In genomic region chr2:36559221-36559942, GRCh38 we compare ENCODE assay signal across 32 cellular contexts. TPM values are rescaled to one million over a fixed set of nuclear protein-coding genes. Genes with fewer than 3 reads are reported as not detected.
DNase-seq lines count a peak whose midpoint lies in the region; ATAC-seq, FAIRE-seq and TF ChIP-seq lines count a peak whose summit lies in the region.
"Had no signal": no experiment of that assay in that cellular context is flagged by ENCODE, and none has a peak within 500 bp of the region (broad histone marks: within the 10 kb centered on the region; RNA-seq: fewer than 3 reads in every experiment).

No MANE protein-coding gene starts in this region.

- H3K4me2 ChIP-seq in trophoblast cell (ENCODE audit: low read length) = no peak overlapping the region

- CTCF ChIA-PET in WTC11 (lab: Charles Lee) = interaction anchor here (0.5 to 1.5 kb wide), 6 partner anchors 10 to 226 kb away, joined by 3 to 5 read pairs (median 3); partner anchors contain the start of gene CRIM1

- H3K4me1 ChIP-seq in trophoblast cell (ENCODE audit: control insufficient read depth in 1 of 2, insufficient read depth in 2 of 2, low read length in 2 of 2) = peaks cover 11 to 17% of the 10 kb centered on the region in 2 experiments

- H3K36me3 Mint-ChIP-seq in WTC11 = peaks cover 4% of the 10 kb centered on the region

- no peak overlapping the region for H3K23ac ChIP-seq in trophoblast cell (ENCODE audit: low read length)

- no peak overlapping the region for H3K4me3 ChIP-seq in trophoblast cell (ENCODE audit: low read depth, low read length)
- H3K4me3 ChIP-seq: cardiac muscle cell, coronary artery, esophagus squamous epithelium, HAP-1, heart right ventricle, lower lobe of right lung had no signal

- no peak overlapping the region for H3K4me3 Mint-ChIP-seq in WTC11
- H3K4me3 Mint-ChIP-seq: activated CD4-positive, alpha-beta memory T cell treated with anti-CD3 and anti-CD28 coated beads, Interleukin-2, amount 10 ng/mL, durations not matched to agents 7 days and 5 days; activated naive CD8-positive, alpha-beta T cell; activated T-helper 17 cell treated with anti-CD3 and anti-CD28 coated beads, Interleukin-2, amount 50 U/mL, for 72 hours; CD14-positive monocyte; neural crest cell; T-cell; type B pancreatic cell had no signal

- DNase-seq in D341Med (ENCODE audit: low spot score) (peak; percentile 35), HTR-8/SVneo (ENCODE audit: insufficient read length, low spot score) (no peak), WTC11 (ENCODE audit: low spot score) (no peak), trophoblast cell (no peak), T-helper 9 cell (no peak)
- DNase-seq: activated CD4-positive, alpha-beta memory T cell treated with anti-CD3 and anti-CD28 coated beads, Interleukin-2, amount 10 ng/mL, durations not matched to agents 7 days and 5 days; activated CD8-positive, alpha-beta memory T cell treated with anti-CD3 and anti-CD28 coated beads, Interleukin-2, amount 50 U/mL, for 48 hours; anterior cingulate cortex; esophagus squamous epithelium; foreskin melanocyte; heart right ventricle; kidney glomerular epithelial cell; lower lobe of right lung; NCI-H146; NCI-H510A; NK-92 treated with Interleukin-12 subunit alpha and Interleukin-12 subunit beta, amount 100 ng/mL, for 24 hours; PC-3; right cardiac atrium; Right ventricle myocardium superior; stimulated activated CD4-positive, alpha-beta T cell treated with anti-CD3 and anti-CD28 coated beads, Interleukin-12 subunit alpha, Interleukin-12 subunit beta, amount 100 ng/mL, for 4 hours; stimulated activated CD4-positive, alpha-beta T cell treated with anti-CD3 and anti-CD28 coated beads, Interleukin-4, amount 100 ng/mL, for 1 hour; T-cell had no signal

- H2BK5ac ChIP-seq in trophoblast cell (ENCODE audit: low read depth, low read length, poor library complexity) = peak overlapping the region; percentile 42

- H2AFZ ChIP-seq in trophoblast cell (ENCODE audit: insufficient read depth, low read length, poor library complexity) = no peak overlapping the region

- no peak overlapping the region for H4K8ac ChIP-seq in trophoblast cell (ENCODE audit: low read depth, low read length)

- no peak overlapping the region for H2AK5ac ChIP-seq in trophoblast cell (ENCODE audit: low read length)

- H3K27me3 Mint-ChIP-seq in WTC11 (ENCODE audit: low read depth) = no peaks in the 10 kb centered on the region
- H3K27me3 Mint-ChIP-seq: activated CD4-positive, alpha-beta memory T cell treated with anti-CD3 and anti-CD28 coated beads, Interleukin-2, amount 10 ng/mL, durations not matched to agents 7 days and 5 days; activated naive CD8-positive, alpha-beta T cell; activated T-helper 17 cell treated with anti-CD3 and anti-CD28 coated beads, Interleukin-2, amount 50 U/mL, for 72 hours; T-cell; type B pancreatic cell had no signal

- no peak overlapping the region for H4K12ac ChIP-seq in trophoblast cell (ENCODE audit: low read depth, low read length)

- no peak overlapping the region for H3K14ac ChIP-seq in trophoblast cell (ENCODE audit: low read length)

- no peaks in the 10 kb centered on the region for H3K79me2 ChIP-seq in trophoblast cell (ENCODE audit: control insufficient read depth, insufficient read depth, low read length, poor library complexity)

- H3K27ac Mint-ChIP-seq in WTC11 = peak overlapping the region; percentile 38
- H3K27ac Mint-ChIP-seq: activated CD4-positive, alpha-beta memory T cell treated with anti-CD3 and anti-CD28 coated beads, Interleukin-2, amount 10 ng/mL, durations not matched to agents 7 days and 5 days; activated naive CD8-positive, alpha-beta T cell; activated T-helper 17 cell treated with anti-CD3 and anti-CD28 coated beads, Interleukin-2, amount 50 U/mL, for 72 hours; T-cell; type B pancreatic cell had no signal

- no peak overlapping the region for H4K91ac ChIP-seq in trophoblast cell (ENCODE audit: low read depth, low read length)

- no peak overlapping the region for H3K18ac ChIP-seq in trophoblast cell (ENCODE audit: low read length)

- ATAC-seq in WTC11 = peak; percentile 79
- no peak for ATAC-seq in GM21360 (IDR thresholded peaks at IDR 0.05; ENCODE audit: unreplicated experiment)
- ATAC-seq in GM18907 (IDR thresholded peaks at IDR 0.05; ENCODE audit: unreplicated experiment) = no peak
- ATAC-seq: activated T-helper 17 cell treated with anti-CD3 and anti-CD28 coated beads, Interleukin-2, amount 50 U/mL, for 72 hours; heart right ventricle; lower lobe of right lung; PC-3; right cardiac atrium; T-cell had no signal

- H3K27ac ChIP-seq in trophoblast cell (ENCODE audit: low read depth, low read length) = no peak overlapping the region
- H3K27ac ChIP-seq: cardiac muscle cell, coronary artery, esophagus squamous epithelium, heart right ventricle, lower lobe of right lung had no signal

- peak overlapping the region; percentile 3 for H2BK120ac ChIP-seq in trophoblast cell (ENCODE audit: insufficient read depth, low read length, poor library complexity)

- H2BK12ac ChIP-seq in trophoblast cell (ENCODE audit: low read length) = peak overlapping the region; percentile 21

- peaks cover 41% of the 10 kb centered on the region for H3K4me1 Mint-ChIP-seq in WTC11

- no peaks in the 10 kb centered on the region for H3K9me3 ChIP-seq in trophoblast cell (ENCODE audit: insufficient read depth, low read depth, low read length)
- H3K9me3 ChIP-seq: esophagus squamous epithelium, HAP-1, heart right ventricle, lower lobe of right lung had no signal

- TF ChIP-seq CTCF in WTC11 (IDR thresholded peaks at IDR 0.05) = no peak

- peaks cover 0 to 5% of the 10 kb centered on the region in 2 experiments for H3K36me3 ChIP-seq in trophoblast cell (ENCODE audit: control insufficient read depth in 1 of 2, insufficient read depth in 2 of 2, low read length in 2 of 2)

- FAIRE-seq in HTR-8/SVneo (lab: Jason Lieb, UNC) = peak; percentile 60

- H3K4ac ChIP-seq in trophoblast cell (ENCODE audit: low read depth, low read length) = no peak overlapping the region

- H3K79me1 ChIP-seq in trophoblast cell (ENCODE audit: low read length) = peaks cover 12% of the 10 kb centered on the region

- POLR2A ChIA-PET in WTC11 (lab: Charles Lee) = interaction anchor here (1.1 kb wide), 1 partner anchor 38 kb away, joined by 3 read pairs; the partner anchor contains the start of gene FEZ2

- no peaks in the 10 kb centered on the region for H3K9me3 Mint-ChIP-seq in WTC11
- H3K9me3 Mint-ChIP-seq: activated CD4-positive, alpha-beta memory T cell treated with anti-CD3 and anti-CD28 coated beads, Interleukin-2, amount 10 ng/mL, durations not matched to agents 7 days and 5 days; activated T-helper 17 cell treated with anti-CD3 and anti-CD28 coated beads, Interleukin-2, amount 50 U/mL, for 72 hours; CD14-positive monocyte; neural crest cell; T-cell; type B pancreatic cell had no signal

- no CpG with 5 or more reads among the region's 11 CpGs for WGBS in trophoblast cell (ENCODE audit: extremely low coverage, insufficient coverage, insufficient read length)

- no peak overlapping the region for H3K9ac ChIP-seq in trophoblast cell (ENCODE audit: low read length)

- no peaks in the 10 kb centered on the region for H3K27me3 ChIP-seq in trophoblast cell (ENCODE audit: insufficient read depth, low read length)
- H3K27me3 ChIP-seq: cardiac muscle cell, esophagus squamous epithelium, heart right ventricle had no signal

TF ChIP-seq in WTC11, 78 proteins besides CTCF, POLR2A, EP300 and RAD21:
- TF ChIP-seq ESRRA (CRISPR knock-in tag; IDR thresholded peaks at IDR 0.05; ENCODE audit: borderline replicate concordance) (no peak), ZNF423 (CRISPR knock-in tag; IDR thresholded peaks at IDR 0.05) (peak; percentile 82)

RNA-seq across cellular contexts. Expression of gene FEZ2, which starts 38.6 kb away (rescaled TPM):
- total RNA-seq in WTC11 (2021) = 22.2 to 24.0 TPM (median 23.6 TPM) in 3 replicates
- 85.6 and 85.8 TPM in 2 replicates for polyA plus RNA-seq in trophoblast cell (2013)
